20 cellular contexts compared by ENCODE assay signal in the genomic region with DNA sequence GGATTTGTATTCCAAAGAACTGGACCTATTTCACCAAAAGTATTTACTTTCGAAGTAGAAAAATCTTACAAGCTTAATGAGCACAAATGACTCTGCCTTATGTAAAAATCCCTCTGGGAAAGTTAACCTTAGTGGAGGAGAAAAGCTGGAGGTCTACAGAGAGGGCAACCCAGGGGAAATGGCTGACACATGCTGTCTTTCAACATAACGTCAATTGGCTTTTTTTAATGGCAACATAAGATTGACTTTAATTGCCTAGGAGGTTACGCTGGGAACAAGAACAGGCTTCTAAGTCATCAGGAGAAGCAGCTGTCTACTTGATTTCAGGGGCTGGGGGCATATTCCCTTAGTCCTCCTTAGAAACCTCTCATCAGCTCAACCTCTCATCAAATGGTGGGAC. TPM values are rescaled to one million over a fixed set of nuclear protein-coding genes. Genes with fewer than 3 reads are reported as not detected.
DNase-seq lines count a peak whose midpoint lies in the region; ATAC-seq and TF ChIP-seq lines count a peak whose summit lies in the region.
"Had no signal": no experiment of that assay in that cellular context is flagged by ENCODE, and none has a peak within 500 bp of the region (broad histone marks: within the 10 kb centered on the region; RNA-seq: fewer than 3 reads in every experiment).

No MANE protein-coding gene starts in this region.

- H3K4me3 ChIP-seq in RWPE2 (ENCODE audit: severe bottlenecking) (no peak overlapping the region), mucosa of descending colon (no peak overlapping the region)
- H3K4me3 ChIP-seq: transverse colon had no signal

- H3K9me3 ChIP-seq in RWPE2 (ENCODE audit: severe bottlenecking) = no peaks in the 10 kb centered on the region
- H3K9me3 ChIP-seq in mucosa of descending colon = no peaks in the 10 kb centered on the region
- H3K9me3 ChIP-seq: transverse colon had no signal

- peaks cover 14% of the 10 kb centered on the region for H3K4me1 ChIP-seq in RWPE2 (ENCODE audit: insufficient read depth, poor library complexity, severe bottlenecking)
- no peaks in the 10 kb centered on the region for H3K4me1 ChIP-seq in mucosa of descending colon (ENCODE audit: low read depth)
- H3K4me1 ChIP-seq: transverse colon had no signal

- peak; percentile 48 for DNase-seq in NCI-H2171 treated with DMSO at 0.1 percent for 48 hours (lab: John Stamatoyannopoulos, UW)
- no peak for DNase-seq in NCI-H2171 (lab: John Stamatoyannopoulos, UW)
- no peak for DNase-seq in RWPE2 (ENCODE audit: low spot score)
- DNase-seq in fibroblast of peridontal ligament (ENCODE audit: extremely low read depth) = peak; percentile 34
- DNase-seq in mucosa of descending colon = no peak
- DNase-seq in omental fat pad (ENCODE audit: low spot score) = no peak
- DNase-seq: activated B cell treated with CpG ODN at 0.5 μM for 24 hours; activated CD4-positive, alpha-beta T cell treated with anti-CD3 and anti-CD28 coated beads, Interleukin-2, amount 50 U/mL, for 48 hours; activated effector memory CD4-positive, alpha-beta T cell treated with Interleukin-2 at 50 U/mL for 16 hours; activated naive CD8-positive, alpha-beta T cell treated with anti-CD3 and anti-CD28 coated beads, Interleukin-2, amount 10 ng/mL, durations not matched to agents 7 days and 5 days; effector memory CD8-positive, alpha-beta T cell; KBM-7; naive B cell; stimulated activated CD4-positive, alpha-beta T cell treated with anti-CD3 and anti-CD28 coated beads, Interleukin-4, amount 100 ng/mL, for 4 hours; stimulated activated naive CD8-positive, alpha-beta T cell treated with anti-CD3 and anti-CD28 coated beads, Interleukin-15, Interleukin-2, amounts not matched to agents 100 U/mL and 50 U/mL, for 24 hours; T-helper 9 cell; transverse colon had no signal

- H3K36me3 ChIP-seq in RWPE2 (ENCODE audit: low read depth) (no peaks in the 10 kb centered on the region), mucosa of descending colon (ENCODE audit: low read depth) (no peaks in the 10 kb centered on the region)
- H3K36me3 ChIP-seq: transverse colon had no signal

- ATAC-seq in RWPE2 (ENCODE audit: low read depth) = no peak
- no peak for ATAC-seq in GM21526 (IDR thresholded peaks at IDR 0.05; ENCODE audit: low FRiP score, unreplicated experiment)
- no peak for ATAC-seq in mucosa of descending colon
- no peak for ATAC-seq in omental fat pad (ENCODE audit: low FRiP score)
- ATAC-seq: effector memory CD8-positive, alpha-beta T cell; stimulated activated naive CD8-positive, alpha-beta T cell treated with anti-CD3 and anti-CD28 coated beads, Interleukin-15, Interleukin-2, amounts not matched to agents 100 U/mL and 50 U/mL, for 24 hours had no signal

- intact Hi-C loops in mucosa of descending colon (cut with DNase I, micrococcal nuclease) = no loop called here

- H3K27me3 ChIP-seq in RWPE2 (ENCODE audit: insufficient read depth, poor library complexity, severe bottlenecking) = no peaks in the 10 kb centered on the region
- H3K27me3 ChIP-seq: transverse colon had no signal

- H3K27ac ChIP-seq in RWPE2 (ENCODE audit: poor library complexity, severe bottlenecking) (peak overlapping the region; percentile 11), temporal lobe (ENCODE audit: low read depth, low read length) (peak overlapping the region; percentile 89)
- H3K27ac ChIP-seq: transverse colon had no signal

- TF ChIP-seq CTCF in RWPE2 (IDR thresholded peaks at IDR 0.05; ENCODE audit: poor library complexity, severe bottlenecking) (no peak), mucosa of descending colon (IDR thresholded peaks at IDR 0.05) (no peak), omental fat pad (IDR thresholded peaks at IDR 0.05) (no peak)

RNA-seq across cellular contexts. Expression of a gene that starts 52.3 kb away (rescaled TPM):
- total RNA-seq in temporal lobe (12.3 TPM), mucosa of descending colon (1 to 10 TPM; 5.4 to 8.8 (median 6.7) TPM), omental fat pad (10 to 100 TPM in 1 of 4 donors, 1 to 10 TPM in 3; 6.6 to 18.5 (median 9.2) TPM)

RNA-seq across cellular contexts. Expression of a gene that starts 58.0 kb away (rescaled TPM):
- 41.6 TPM for total RNA-seq in temporal lobe
- under 1 TPM in 1 of 3 donors, not detected in 2; 0.41 TPM for total RNA-seq in mucosa of descending colon
- total RNA-seq in omental fat pad = not detected
- total RNA-seq: activated B cell treated with CpG ODN at 0.5 μM for 24 hours; activated naive CD8-positive, alpha-beta T cell treated with anti-CD3 and anti-CD28 coated beads, Interleukin-2, amount 10 ng/mL, durations not matched to agents 7 days and 5 days; HT-29 had no signal

Comparison
In these comparisons a context has a peak if more than half of its experiments do, and no peak if none do; other contexts are left out.
1. DNase-seq: peak in NCI-H2171 treated with DMSO at 0.1 percent for 48 hours (single experiment) and fibroblast of peridontal ligament (single experiment); none in NCI-H2171 (single experiment), RWPE2 (single experiment), mucosa of descending colon (0 of 3) and omental fat pad (single experiment).
2. RNA of a gene that starts 58.0 kb away (total RNA-seq): 41.6 TPM in temporal lobe (single experiment); 0.41 TPM in mucosa of descending colon and not detected in omental fat pad; every median in the first group is over 10 times any median in the second.